ENCODE assay signal across 8 cellular contexts in genomic region chr18:49491857-49492693, GRCh38. TPM values are rescaled to one million over a fixed set of nuclear protein-coding genes. Genes with fewer than 3 reads are reported as not detected.
DNase-seq lines count a peak whose midpoint lies in the region; ATAC-seq, FAIRE-seq and TF ChIP-seq lines count a peak whose summit lies in the region.

RPL17 (minus strand) TSS chr18:49492465.

- 0 to 1% methylated on average over 53 of the region's 53 CpGs for WGBS in aorta, 2 donors

- in situ Hi-C loops in GM13976 (cut with MboI; ENCODE audit: low sequenced_read_pairs, unreplicated experiment): no loop called here

- FAIRE-seq in astrocyte (lab: Jason Lieb, UNC): peak; percentile 83

- H2AFZ ChIP-seq in astrocyte (ENCODE audit: low read depth, low read length): peak within 1 kb of the TSS; percentile 28

- H3K4me3 ChIP-seq in astrocyte (ENCODE audit: insufficient read depth, low read depth, low read length) (peak within 1 kb of the TSS; percentile 98), rectal smooth muscle tissue (ENCODE audit: low read length) (peak within 1 kb of the TSS; percentile 97), aorta (ENCODE audit: low read length in 2 of 2) (peak within 1 kb of the TSS; percentile 40 to 79)

- peaks cover 23% of the 10 kb centered on the region for H3K36me3 Mint-ChIP-seq in astrocyte (ENCODE audit: low read depth, unreplicated experiment)

- intact Hi-C loops in aorta (cut with DNase I): loop anchor here in 1 of 2 donors (10.0 kb wide), 1 partner anchor 793 kb away; the partner anchor contains the start of genes CXXC1 and MBD1

- H3K27ac ChIP-seq in astrocyte (ENCODE audit: low read depth, low read length) (peak within 1 kb of the TSS; percentile 90), rectal smooth muscle tissue (ENCODE audit: low read depth, low read length) (peak within 1 kb of the TSS; percentile 90), aorta (ENCODE audit: low read depth in 1 of 2, low read length in 2 of 2) (peak within 1 kb of the TSS; percentile 28 to 62)

- H3K79me2 ChIP-seq in astrocyte (ENCODE audit: insufficient read depth, low read length): peaks cover 28% of the 10 kb centered on the region

- H3K9ac ChIP-seq in astrocyte (ENCODE audit: low read length) (peak within 1 kb of the TSS; percentile 99), rectal smooth muscle tissue (ENCODE audit: low read length) (peak within 1 kb of the TSS; percentile 97)

- no peaks in the 10 kb centered on the region for H3K9me3 Mint-ChIP-seq in astrocyte (ENCODE audit: unreplicated experiment)

- H3K9me3 ChIP-seq in astrocyte (ENCODE audit: insufficient read depth, low read depth, low read length): no peaks in the 10 kb centered on the region
- H3K9me3 ChIP-seq in aorta (ENCODE audit: control insufficient read depth, low read length): no peaks in the 10 kb centered on the region

- no peaks in the 10 kb centered on the region for H3K27me3 Mint-ChIP-seq in astrocyte (ENCODE audit: low read depth, unreplicated experiment)

- peak within 1 kb of the TSS; percentile 98 for H3K27ac Mint-ChIP-seq in astrocyte (ENCODE audit: unreplicated experiment)

- peak within 1 kb of the TSS; percentile 86 for H3K4me2 ChIP-seq in astrocyte (ENCODE audit: low read length)

- peak; percentile 96 for DNase-seq in GM13976 (ENCODE audit: low spot score)
- DNase-seq in NCI-H2029 (lab: John Stamatoyannopoulos, UW): peak; percentile 95
- DNase-seq in T-helper 22 cell (ENCODE audit: low read depth): peak; percentile 80
- DNase-seq in astrocyte (ENCODE audit: low read depth): peak; percentile 99
- DNase-seq in hepatic stellate cell (ENCODE audit: low spot score): peak; percentile 94
- DNase-seq in aorta: peak; percentile 88 to 93

- ATAC-seq in HG02885 (IDR thresholded peaks at IDR 0.05; ENCODE audit: poor library complexity, unreplicated experiment): peak; percentile 77
- ATAC-seq in aorta (ENCODE audit: low FRiP score): peak; percentile 97

- H3K36me3 ChIP-seq in astrocyte (ENCODE audit: insufficient read depth, low read length) (peaks cover 37% of the 10 kb centered on the region), rectal smooth muscle tissue (ENCODE audit: control insufficient read depth, insufficient read depth, low read length) (peaks cover 21% of the 10 kb centered on the region), aorta (ENCODE audit: control insufficient read depth in 1 of 2, insufficient read depth in 2 of 2, low read length in 1 of 2) (peaks cover 0 to 2% of the 10 kb centered on the region in 2 donors)

- H3K4me1 ChIP-seq in astrocyte (ENCODE audit: insufficient read depth, low read length) (peaks cover 28% of the 10 kb centered on the region), rectal smooth muscle tissue (ENCODE audit: control insufficient read depth, insufficient read depth, low read length) (peaks cover 18% of the 10 kb centered on the region), aorta (ENCODE audit: control insufficient read depth in 1 of 2, insufficient read depth in 2 of 2, low read length in 2 of 2) (no peaks in the 10 kb centered on the region)

- peak within 1 kb of the TSS; percentile 100 for H3K4me3 Mint-ChIP-seq in astrocyte (ENCODE audit: unreplicated experiment)

- H4K20me1 ChIP-seq in astrocyte (ENCODE audit: insufficient read depth, low read length): peaks cover 44% of the 10 kb centered on the region

- H3K4me1 Mint-ChIP-seq in astrocyte (ENCODE audit: low read depth, unreplicated experiment): peaks cover 26% of the 10 kb centered on the region

- H3K27me3 ChIP-seq in astrocyte (ENCODE audit: insufficient read depth, low read length): no peaks in the 10 kb centered on the region
- H3K27me3 ChIP-seq in rectal smooth muscle tissue (ENCODE audit: control insufficient read depth, insufficient read depth, low read length): no peaks in the 10 kb centered on the region
- no peaks in the 10 kb centered on the region for H3K27me3 ChIP-seq in aorta (ENCODE audit: control insufficient read depth in 1 of 2, insufficient read depth in 2 of 2, low read length in 1 of 2)

- TF ChIP-seq CTCF in GM13976 (IDR thresholded peaks at IDR 0.05; ENCODE audit: borderline replicate concordance, control extremely low read depth, extremely low read depth, insufficient read depth, missing control alignments) (no peak), astrocyte (IDR thresholded peaks at IDR 0.05; ENCODE audit: insufficient read depth, low read depth, low read length) (no peak)

RNA-seq across cellular contexts. Expression of gene RPL17, which starts in this region (rescaled TPM):
- total RNA-seq in astrocyte: 1,498 and 1,636 TPM in 2 replicates
- 1,000 to 10,000 TPM; 1,134 to 1,294 TPM for total RNA-seq in aorta
- 1,000 to 10,000 TPM; 2,383 to 5,051 TPM for polyA plus RNA-seq in aorta

Comparison
In these comparisons a context has a peak if more than half of its experiments do, and no peak if none do; other contexts are left out.
1. Peak in every context shown above with its lines: DNase-seq, ATAC-seq, H3K4me3 ChIP-seq and H3K27ac ChIP-seq.